8 cellular contexts compared by ENCODE assay signal in the genomic region with DNA sequence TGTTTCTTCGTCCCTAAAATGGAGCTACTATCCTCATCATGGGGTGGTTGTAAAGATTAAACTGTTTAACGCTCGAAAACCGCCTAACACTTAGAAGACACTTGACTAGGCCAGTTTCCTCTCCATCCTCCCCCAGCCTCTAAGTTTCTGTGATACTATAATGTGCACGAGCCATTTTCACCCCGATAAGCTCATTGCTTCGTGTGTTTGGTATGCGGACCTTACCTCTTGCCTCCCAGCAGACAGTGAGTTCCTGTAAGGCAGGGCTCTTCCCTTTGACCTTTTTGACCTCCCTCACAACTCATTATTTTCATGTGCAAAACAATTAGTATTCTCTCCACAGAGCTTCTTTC. TPM values are rescaled to one million over a fixed set of nuclear protein-coding genes. Genes with fewer than 3 reads are reported as not detected.
A peak's percentile ranks its signal among the peaks of the same experiment; 100 is the strongest.
DNase-seq lines count a peak whose midpoint lies in the region; ATAC-seq, FAIRE-seq and TF ChIP-seq lines count a peak whose summit lies in the region.

No MANE protein-coding gene starts in this region.

- FAIRE-seq in small intestine (lab: Jason Lieb, UNC): no peak

- ATAC-seq in GM21825 (IDR thresholded peaks at IDR 0.05; ENCODE audit: unreplicated experiment): peak; percentile 11
- ATAC-seq in right cardiac atrium: no peak

- H3K36me3 ChIP-seq in small intestine (ENCODE audit: control insufficient read depth in 2 of 2, insufficient read depth in 2 of 2, low read length in 2 of 2): no peaks in the 10 kb centered on the region

- H3K27ac ChIP-seq in VCaP (peak overlapping the region; percentile 93), right cardiac atrium (ENCODE audit: low read length) (peak overlapping the region; percentile 16), small intestine (ENCODE audit: low read depth in 1 of 2, low read length in 1 of 2) (peak overlapping the region; percentile 98)

- in situ Hi-C loops in GM13976 (cut with MboI; ENCODE audit: low sequenced_read_pairs, unreplicated experiment): no loop called here

- H3K4me3 ChIP-seq in AG10803 (ENCODE audit: low read length) (peak overlapping the region; percentile 72), right cardiac atrium (ENCODE audit: low read length) (peak overlapping the region; percentile 79), small intestine (ENCODE audit: low read depth in 1 of 2, low read length in 2 of 2) (peak overlapping the region; percentile 10 to 98)

- TF ChIP-seq CTCF in AG10803 (conservative IDR thresholded peaks at IDR 0.05; ENCODE audit: low read length) (no peak), VCaP (conservative IDR thresholded peaks at IDR 0.05) (no peak), GM13976 (IDR thresholded peaks at IDR 0.05; ENCODE audit: borderline replicate concordance, control extremely low read depth, extremely low read depth, insufficient read depth, missing control alignments) (no peak)

- H3K9me3 ChIP-seq in right cardiac atrium (ENCODE audit: control insufficient read depth, low read length) (no peaks in the 10 kb centered on the region), small intestine (ENCODE audit: control insufficient read depth, low read depth) (no peaks in the 10 kb centered on the region)

- no peaks in the 10 kb centered on the region for H3K27me3 ChIP-seq in right cardiac atrium (ENCODE audit: control insufficient read depth, insufficient read depth)
- H3K27me3 ChIP-seq in small intestine (ENCODE audit: control insufficient read depth in 2 of 2, insufficient read depth in 2 of 2, low read length in 2 of 2): no peaks in the 10 kb centered on the region

- H3K4me1 ChIP-seq in right cardiac atrium (ENCODE audit: control insufficient read depth, insufficient read depth, low read length): no peaks in the 10 kb centered on the region
- H3K4me1 ChIP-seq in small intestine (ENCODE audit: control insufficient read depth in 2 of 2, insufficient read depth in 1 of 2, low read depth in 1 of 2, low read length in 1 of 2): peaks cover 0 to 4% of the 10 kb centered on the region in 2 donors

- DNase-seq in AG10803 (ENCODE audit: low read depth) (no peak), right cardiac atrium (no peak), small intestine (peak; percentile 48), GM13976 (ENCODE audit: low spot score) (no peak), NCI-H1105 (lab: John Stamatoyannopoulos, UW) (no peak)
- DNase-seq in activated effector memory CD4-positive, alpha-beta T cell treated with Interleukin-2 at 50 U/mL for 16 hours: no peak

- WGBS in right cardiac atrium: 5% methylated on average over 8 of the region's 8 CpGs
- 0 to 9% (median 4%) methylated on average over 8 of the region's 8 CpGs for WGBS in small intestine, 3 donors

- intact Hi-C loops in right cardiac atrium (cut with DNase I): loop anchor here in 1 of 4 donors (10.0 kb wide), 1 partner anchor 90 kb away; a partner anchor contains a TSS

RNA-seq across cellular contexts. Expression of a gene that starts 0.5 kb away (rescaled TPM):
- total RNA-seq in right cardiac atrium: 1 to 10 TPM; 5.7 to 8.2 (median 6.2) TPM
- polyA plus RNA-seq in right cardiac atrium: 2.0 TPM
- polyA plus RNA-seq in small intestine: 1 to 10 TPM; 1.8 to 3.4 (median 1.9) TPM

Comparison
In these comparisons a context has a peak if more than half of its experiments do, and no peak if none do; other contexts are left out.
1. H3K27ac ChIP-seq: peak in every context shown above with its lines; median percentile 98 in small intestine; 93 in VCaP; 16 in right cardiac atrium.